In the genomic region with DNA sequence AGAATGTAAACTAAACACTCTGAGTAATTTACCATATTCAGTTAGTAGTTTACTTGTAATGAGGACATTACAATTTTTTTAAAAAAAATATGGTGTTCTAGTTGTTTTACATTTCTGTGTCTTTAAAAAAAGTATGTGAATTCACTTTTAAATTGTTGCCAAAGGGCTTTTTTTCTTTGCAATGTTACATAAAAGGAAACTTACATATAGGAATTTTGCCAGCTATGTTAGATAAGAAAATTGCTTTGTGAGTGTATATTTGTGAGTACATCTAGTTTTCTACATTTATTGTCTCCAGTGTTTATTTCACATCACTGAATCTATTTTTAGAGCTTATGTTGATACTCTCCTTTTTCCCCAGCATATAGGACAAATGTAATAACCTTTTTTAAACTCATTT, we compare ENCODE assay signal across 34 cellular contexts.
"Had no signal": no experiment of that assay in that cellular context is flagged by ENCODE, and none has a peak within 500 bp of the region (broad histone marks: within the 10 kb centered on the region; RNA-seq: fewer than 3 reads in every experiment).

No MANE protein-coding gene starts in this region.

- DNase-seq: activated B cell treated with CpG ODN at 0.5 μM for 24 hours; activated CD4-positive, alpha-beta memory T cell treated with anti-CD3 and anti-CD28 coated beads for 36 hours; activated CD4-positive, alpha-beta T cell treated with anti-CD3 and anti-CD28 coated beads for 4 hours; activated CD4-positive, alpha-beta T cell treated with anti-CD3 and anti-CD28 coated beads, Interleukin-2, amount 10 ng/mL, durations not matched to agents 24 days and 14 days; activated CD4-positive, alpha-beta T cell treated with anti-CD3 and anti-CD28 coated beads, Interleukin-2, amount 50 U/mL, for 1 hour; activated CD4-positive, alpha-beta T cell treated with anti-CD3 and anti-CD28 coated beads, Interleukin-2, amount 50 U/mL, for 4 hours; activated CD4-positive, CD25-positive, alpha-beta regulatory T cell treated with anti-CD3 and anti-CD28 coated beads, Interleukin-2, amount 50 U/mL, for 72 hours; activated CD8-positive, alpha-beta memory T cell treated with anti-CD3 and anti-CD28 coated beads, Interleukin-2, amount 50 U/mL, for 4 hours; activated CD8-positive, alpha-beta T cell treated with anti-CD3 and anti-CD28 coated beads for 36 hours; activated effector memory CD4-positive, alpha-beta T cell treated with Interleukin-2 at 50 U/mL for 16 hours; activated gamma-delta T cell; activated naive CD4-positive, alpha-beta T cell treated with anti-CD3 and anti-CD28 coated beads, Interleukin-2, amount 10 ng/mL, durations not matched to agents 7 days and 5 days; activated naive CD4-positive, alpha-beta T cell treated with Interleukin-2 at 50 U/mL for 16 hours; activated naive CD8-positive, alpha-beta T cell treated with anti-CD3 and anti-CD28 coated beads, Interleukin-2, amount 10 ng/mL, durations not matched to agents 7 days and 5 days; activated naive CD8-positive, alpha-beta T cell treated with anti-CD3 and anti-CD28 coated beads, Interleukin-2, amount 50 U/mL, for 24 hours; activated T-cell treated with anti-CD3 and anti-CD28 coated beads for 4 hours; activated T-cell treated with anti-CD3 and anti-CD28 coated beads, Interleukin-2, amount 50 U/mL, for 1 hour; activated T-cell treated with anti-CD3 and anti-CD28 coated beads, Interleukin-2, amount 50 U/mL, for 48 hours; amygdala; anterior cingulate cortex; caudate nucleus; cerebellar nuclear complex; T-helper 1 cell; T-helper 2 cell; T-helper 9 cell had no signal

- H3K4me1 Mint-ChIP-seq: activated CD4-positive, alpha-beta T cell treated with anti-CD3 and anti-CD28 coated beads, Interleukin-2, amount 10 ng/mL, durations not matched to agents 24 days and 14 days; activated naive CD4-positive, alpha-beta T cell treated with anti-CD3 and anti-CD28 coated beads, Interleukin-2, amount 10 ng/mL, durations not matched to agents 7 days and 5 days; activated naive CD4-positive, alpha-beta T cell treated with anti-CD3 and anti-CD28 coated beads, Interleukin-2, amount 50 U/mL, for 24 hours; activated naive CD8-positive, alpha-beta T cell treated with anti-CD3 and anti-CD28 coated beads, Interleukin-2, amount 10 ng/mL, durations not matched to agents 7 days and 5 days; activated naive CD8-positive, alpha-beta T cell treated with anti-CD3 and anti-CD28 coated beads, Interleukin-2, amount 50 U/mL, for 24 hours had no signal

- H3K36me3 Mint-ChIP-seq: activated naive CD4-positive, alpha-beta T cell treated with anti-CD3 and anti-CD28 coated beads, Interleukin-2, amount 10 ng/mL, durations not matched to agents 7 days and 5 days had no signal

- H3K27ac Mint-ChIP-seq: activated B cell treated with CpG ODN at 0.5 μM for 24 hours; activated CD4-positive, alpha-beta memory T cell treated with anti-CD3 and anti-CD28 coated beads for 36 hours; activated CD4-positive, alpha-beta T cell treated with anti-CD3 and anti-CD28 coated beads, Interleukin-2, amount 10 ng/mL, durations not matched to agents 24 days and 14 days; activated CD8-positive, alpha-beta T cell treated with anti-CD3 and anti-CD28 coated beads for 36 hours; activated naive CD4-positive, alpha-beta T cell treated with anti-CD3 and anti-CD28 coated beads, Interleukin-2, amount 10 ng/mL, durations not matched to agents 7 days and 5 days; activated naive CD4-positive, alpha-beta T cell treated with anti-CD3 and anti-CD28 coated beads, Interleukin-2, amount 50 U/mL, for 24 hours; activated naive CD8-positive, alpha-beta T cell; activated naive CD8-positive, alpha-beta T cell treated with anti-CD3 and anti-CD28 coated beads, Interleukin-2, amount 10 ng/mL, durations not matched to agents 7 days and 5 days; activated naive CD8-positive, alpha-beta T cell treated with anti-CD3 and anti-CD28 coated beads, Interleukin-2, amount 50 U/mL, for 24 hours; activated T-helper 2 cell treated with anti-CD3 and anti-CD28 coated beads, Interferon-gamma antibody, Interleukin-2, Interleukin-4, amounts not matched to agents 10 μg/mL and 5 μg/mL and 100 μg/mL, durations not matched to agents 14 hours and 24 hours and 36 hours; T-helper 1 cell treated with Interleukin-12 subunit alpha and Interleukin-12 subunit beta and Interleukin-4 antibody, amounts not matched to agents 30 μg/mL and 1 μg/mL, for 36 hours; T-helper 2 cell treated with Interferon-gamma antibody and Interleukin-4, amounts not matched to agents 5 μg/mL and 100 μg/mL, for 36 hours had no signal

- ATAC-seq: activated CD8-positive, alpha-beta T cell treated with anti-CD3 and anti-CD28 coated beads for 36 hours; activated naive CD8-positive, alpha-beta T cell treated with anti-CD3 and anti-CD28 coated beads, Interleukin-2, amount 50 U/mL, for 24 hours had no signal

- H3K4me3 Mint-ChIP-seq: activated B cell treated with CpG ODN at 0.5 μM for 24 hours; activated CD4-positive, alpha-beta memory T cell treated with anti-CD3 and anti-CD28 coated beads for 36 hours; activated CD4-positive, alpha-beta T cell treated with anti-CD3 and anti-CD28 coated beads, Interleukin-2, amount 10 ng/mL, durations not matched to agents 24 days and 14 days; activated CD8-positive, alpha-beta T cell treated with anti-CD3 and anti-CD28 coated beads for 36 hours; activated naive CD4-positive, alpha-beta T cell treated with anti-CD3 and anti-CD28 coated beads, Interleukin-2, amount 10 ng/mL, durations not matched to agents 7 days and 5 days; activated naive CD4-positive, alpha-beta T cell treated with anti-CD3 and anti-CD28 coated beads, Interleukin-2, amount 50 U/mL, for 24 hours; activated naive CD8-positive, alpha-beta T cell; activated naive CD8-positive, alpha-beta T cell treated with anti-CD3 and anti-CD28 coated beads, Interleukin-2, amount 10 ng/mL, durations not matched to agents 7 days and 5 days; activated naive CD8-positive, alpha-beta T cell treated with anti-CD3 and anti-CD28 coated beads, Interleukin-2, amount 50 U/mL, for 24 hours; brain; central memory CD8-positive, alpha-beta T cell; T-helper 1 cell treated with Interleukin-12 subunit alpha and Interleukin-12 subunit beta and Interleukin-4 antibody, amounts not matched to agents 30 μg/mL and 1 μg/mL, for 36 hours; T-helper 2 cell treated with Interferon-gamma antibody and Interleukin-4, amounts not matched to agents 5 μg/mL and 100 μg/mL, for 36 hours had no signal

- H3K9me3 Mint-ChIP-seq: central memory CD8-positive, alpha-beta T cell had no signal

- H3K4me3 ChIP-seq: ascending aorta, cardiac muscle cell had no signal

- H3K27me3 Mint-ChIP-seq: activated B cell treated with CpG ODN at 0.5 μM for 24 hours; activated CD4-positive, alpha-beta memory T cell treated with anti-CD3 and anti-CD28 coated beads for 36 hours; activated CD4-positive, alpha-beta T cell treated with anti-CD3 and anti-CD28 coated beads, Interleukin-2, amount 10 ng/mL, durations not matched to agents 24 days and 14 days; activated CD8-positive, alpha-beta T cell treated with anti-CD3 and anti-CD28 coated beads for 36 hours; activated naive CD4-positive, alpha-beta T cell treated with anti-CD3 and anti-CD28 coated beads, Interleukin-2, amount 10 ng/mL, durations not matched to agents 7 days and 5 days; activated naive CD4-positive, alpha-beta T cell treated with anti-CD3 and anti-CD28 coated beads, Interleukin-2, amount 50 U/mL, for 24 hours; activated naive CD8-positive, alpha-beta T cell; activated naive CD8-positive, alpha-beta T cell treated with anti-CD3 and anti-CD28 coated beads, Interleukin-2, amount 10 ng/mL, durations not matched to agents 7 days and 5 days; activated naive CD8-positive, alpha-beta T cell treated with anti-CD3 and anti-CD28 coated beads, Interleukin-2, amount 50 U/mL, for 24 hours; brain; central memory CD8-positive, alpha-beta T cell had no signal
